In the genomic region with DNA sequence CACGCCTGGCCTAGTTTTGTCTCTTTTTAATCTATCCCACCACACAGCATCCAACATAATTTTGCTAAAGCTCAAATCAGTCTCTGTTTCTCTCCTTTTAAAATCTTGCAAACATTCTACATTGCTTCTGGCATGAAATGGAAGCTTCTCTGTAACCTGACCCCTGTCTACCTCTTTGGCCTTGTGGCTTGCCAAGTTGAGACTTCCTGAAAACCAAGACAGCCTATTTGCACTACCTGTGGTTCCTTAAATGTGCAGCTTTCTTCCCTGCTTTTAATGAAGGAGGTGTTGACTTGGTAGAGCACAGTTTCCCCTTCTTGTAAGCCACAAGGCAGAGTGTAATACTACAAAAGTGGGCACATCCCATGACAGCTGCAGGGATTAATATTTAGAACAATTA, we compare ENCODE assay signal across 1 cellular context.
TF ChIP-seq lines count a peak whose summit lies in the region.

No MANE protein-coding gene starts in this region.

TF ChIP-seq in H1, 55 proteins besides CTCF, POLR2A, EP300 and RAD21:
- TF ChIP-seq BCL11A (IDR thresholded peaks at IDR 0.05; ENCODE audit: low read depth in 2 of 2, low read length in 2 of 2) (no peak), SP1 (IDR thresholded peaks at IDR 0.05; ENCODE audit: low read depth, low read length) (no peak), SIN3A (conservative IDR thresholded peaks at IDR 0.05 in 1 of 2, IDR thresholded peaks at IDR 0.05 in 1 of 2; ENCODE audit: low read depth in 1 of 2, low read length in 2 of 2) (no peak)
